In the genomic region with DNA sequence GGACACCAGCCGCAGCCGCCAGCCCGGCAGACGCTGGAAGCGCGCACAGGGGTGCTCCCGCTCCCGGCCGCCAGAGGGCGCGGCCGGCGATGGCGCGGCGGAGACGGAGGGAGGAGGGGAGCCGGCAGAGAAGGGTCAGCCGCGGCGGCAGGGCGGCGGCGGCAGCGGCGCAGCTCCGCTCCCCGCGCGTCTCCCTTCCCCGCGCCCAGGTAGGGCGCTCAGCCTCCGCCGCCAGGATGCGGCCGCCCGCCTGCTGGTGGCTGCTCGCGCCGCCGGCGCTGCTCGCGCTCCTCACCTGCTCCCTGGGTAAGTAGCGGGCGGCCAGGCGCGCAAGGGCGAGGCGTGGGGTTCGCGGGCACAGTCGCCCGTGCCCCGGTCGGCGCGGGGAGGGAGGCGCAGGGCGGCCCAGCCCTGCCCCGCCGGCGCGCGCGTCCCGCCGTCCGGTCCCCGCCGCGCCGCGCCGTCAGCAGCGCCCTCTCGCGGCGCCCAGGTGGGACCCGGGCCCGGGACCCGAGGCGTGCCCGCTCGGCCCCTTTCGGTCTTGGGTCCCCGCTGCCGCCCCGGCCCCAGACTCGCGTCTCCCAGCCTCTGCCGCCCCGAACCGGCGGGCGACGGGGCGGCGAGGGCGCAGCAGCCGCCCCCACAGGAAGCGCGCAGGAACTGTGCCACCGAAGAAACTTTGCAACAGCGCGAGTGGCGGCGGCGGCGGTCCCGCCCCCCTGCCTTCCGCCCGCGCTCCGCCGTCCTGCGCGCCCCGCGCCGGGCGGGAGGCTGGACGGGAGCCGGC, we compare ENCODE assay signal across 1 cellular context.
A peak's percentile ranks its signal among the peaks of the same experiment; 100 is the strongest.
TF ChIP-seq lines count a peak whose summit lies in the region.

A gene (plus strand): TSS at position 127 of the 787 bp plus-strand sequence. CDS start 110 bp downstream, at position 237.

TF ChIP-seq in WTC11, 78 proteins besides CTCF, POLR2A, EP300 and RAD21 (continued from another document):
- TF ChIP-seq, protein P1, sequence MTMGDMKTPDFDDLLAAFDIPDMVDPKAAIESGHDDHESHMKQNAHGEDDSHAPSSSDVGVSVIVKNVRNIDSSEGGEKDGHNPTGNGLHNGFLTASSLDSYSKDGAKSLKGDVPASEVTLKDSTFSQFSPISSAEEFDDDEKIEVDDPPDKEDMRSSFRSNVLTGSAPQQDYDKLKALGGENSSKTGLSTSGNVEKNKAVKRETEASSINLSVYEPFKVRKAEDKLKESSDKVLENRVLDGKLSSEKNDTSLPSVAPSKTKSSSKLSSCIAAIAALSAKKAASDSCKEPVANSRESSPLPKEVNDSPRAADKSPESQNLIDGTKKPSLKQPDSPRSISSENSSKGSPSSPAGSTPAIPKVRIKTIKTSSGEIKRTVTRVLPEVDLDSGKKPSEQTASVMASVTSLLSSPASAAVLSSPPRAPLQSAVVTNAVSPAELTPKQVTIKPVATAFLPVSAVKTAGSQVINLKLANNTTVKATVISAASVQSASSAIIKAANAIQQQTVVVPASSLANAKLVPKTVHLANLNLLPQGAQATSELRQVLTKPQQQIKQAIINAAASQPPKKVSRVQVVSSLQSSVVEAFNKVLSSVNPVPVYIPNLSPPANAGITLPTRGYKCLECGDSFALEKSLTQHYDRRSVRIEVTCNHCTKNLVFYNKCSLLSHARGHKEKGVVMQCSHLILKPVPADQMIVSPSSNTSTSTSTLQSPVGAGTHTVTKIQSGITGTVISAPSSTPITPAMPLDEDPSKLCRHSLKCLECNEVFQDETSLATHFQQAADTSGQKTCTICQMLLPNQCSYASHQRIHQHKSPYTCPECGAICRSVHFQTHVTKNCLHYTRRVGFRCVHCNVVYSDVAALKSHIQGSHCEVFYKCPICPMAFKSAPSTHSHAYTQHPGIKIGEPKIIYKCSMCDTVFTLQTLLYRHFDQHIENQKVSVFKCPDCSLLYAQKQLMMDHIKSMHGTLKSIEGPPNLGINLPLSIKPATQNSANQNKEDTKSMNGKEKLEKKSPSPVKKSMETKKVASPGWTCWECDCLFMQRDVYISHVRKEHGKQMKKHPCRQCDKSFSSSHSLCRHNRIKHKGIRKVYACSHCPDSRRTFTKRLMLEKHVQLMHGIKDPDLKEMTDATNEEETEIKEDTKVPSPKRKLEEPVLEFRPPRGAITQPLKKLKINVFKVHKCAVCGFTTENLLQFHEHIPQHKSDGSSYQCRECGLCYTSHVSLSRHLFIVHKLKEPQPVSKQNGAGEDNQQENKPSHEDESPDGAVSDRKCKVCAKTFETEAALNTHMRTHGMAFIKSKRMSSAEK (CRISPR knock-in tag; IDR thresholded peaks at IDR 0.05; ENCODE audit: borderline replicate concordance), result no peak
- TF ChIP-seq SMAD4 (CRISPR knock-in tag; IDR thresholded peaks at IDR 0.05), result no peak
- TF ChIP-seq, protein P2, sequence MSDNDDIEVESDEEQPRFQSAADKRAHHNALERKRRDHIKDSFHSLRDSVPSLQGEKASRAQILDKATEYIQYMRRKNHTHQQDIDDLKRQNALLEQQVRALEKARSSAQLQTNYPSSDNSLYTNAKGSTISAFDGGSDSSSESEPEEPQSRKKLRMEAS (CRISPR knock-in tag; IDR thresholded peaks at IDR 0.05), result 0 out of 2 replicates have a peak, but pooled peaks have one; percentile 18
TF ChIP-seq in WTC11: peak in this region for 8.
